9 cellular contexts compared by ENCODE assay signal in genomic region chr6:35603326-35604202, GRCh38.
A peak's percentile ranks its signal among the peaks of the same experiment; 100 is the strongest.
DNase-seq lines count a peak whose midpoint lies in the region; ATAC-seq and TF ChIP-seq lines count a peak whose summit lies in the region.
"Had no signal": no experiment of that assay in that cellular context is flagged by ENCODE, and none has a peak within 500 bp of the region (broad histone marks: within the 10 kb centered on the region; RNA-seq: fewer than 3 reads in every experiment).

No MANE protein-coding gene starts in this region.

- H3K4me1 Mint-ChIP-seq in activated naive CD8-positive, alpha-beta T cell treated with anti-CD3 and anti-CD28 coated beads for 36 hours = peaks cover 58% of the 10 kb centered on the region
- H3K4me1 Mint-ChIP-seq in stimulated activated memory B cell treated with anti-CD40 and anti-IgM and Interleukin-4, amounts not matched to agents 10 μg/mL and 1 μg/mL and 100 μg/mL, for 72 hours = peaks cover 33% of the 10 kb centered on the region
- peaks cover 20% of the 10 kb centered on the region for H3K4me1 Mint-ChIP-seq in endothelial cell (ENCODE audit: unreplicated experiment)

- no peaks in the 10 kb centered on the region for H3K27me3 Mint-ChIP-seq in activated naive CD8-positive, alpha-beta T cell treated with anti-CD3 and anti-CD28 coated beads for 36 hours
- no peaks in the 10 kb centered on the region for H3K27me3 Mint-ChIP-seq in stimulated activated memory B cell treated with anti-CD40 and anti-IgM and Interleukin-4, amounts not matched to agents 10 μg/mL and 1 μg/mL and 100 μg/mL, for 72 hours
- no peaks in the 10 kb centered on the region for H3K27me3 Mint-ChIP-seq in endothelial cell (ENCODE audit: unreplicated experiment)

- 0 out of 2 replicates have a peak overlapping the region, but pooled peaks have one; percentile 8 for H3K9ac ChIP-seq in iPS-20b (ENCODE audit: low read depth, low read length)

- peak overlapping the region; percentile 79 for H3K27ac Mint-ChIP-seq in activated naive CD8-positive, alpha-beta T cell treated with anti-CD3 and anti-CD28 coated beads for 36 hours
- H3K27ac Mint-ChIP-seq in stimulated activated memory B cell treated with anti-CD40 and anti-IgM and Interleukin-4, amounts not matched to agents 10 μg/mL and 1 μg/mL and 100 μg/mL, for 72 hours = peak overlapping the region; percentile 62
- H3K27ac Mint-ChIP-seq in endothelial cell (ENCODE audit: unreplicated experiment) = no peak overlapping the region

- H3K27ac ChIP-seq in iPS-20b (ENCODE audit: low read length) = no peak overlapping the region

- H3K4me1 ChIP-seq in iPS-20b (ENCODE audit: insufficient read depth, low read length) = peaks cover 27% of the 10 kb centered on the region; the same call in 1 of the 2 replicates

- TF ChIP-seq CTCF in endothelial cell (IDR thresholded peaks at IDR 0.05; ENCODE audit: unreplicated experiment) = no peak

- peak; percentile 45 for DNase-seq in HCEC 1CT
- no peak for DNase-seq in activated naive CD8-positive, alpha-beta T cell treated with anti-CD3 and anti-CD28 coated beads for 36 hours
- no peak for DNase-seq in endothelial cell (ENCODE audit: low spot score)
- DNase-seq in NCI-H1417 (lab: John Stamatoyannopoulos, UW) = no peak
- no peak for DNase-seq in NCI-H1105 treated with DMSO at 0.1 percent for 48 hours (lab: John Stamatoyannopoulos, UW)
- DNase-seq: activated CD4-positive, CD25-positive, alpha-beta regulatory T cell treated with anti-CD3 and anti-CD28 coated beads, Interleukin-2, amount 50 U/mL, for 72 hours had no signal

- H3K36me3 ChIP-seq in iPS-20b (ENCODE audit: insufficient read depth, low read depth, low read length) = no peaks in the 10 kb centered on the region

- no peaks in the 10 kb centered on the region for H3K27me3 ChIP-seq in iPS-20b (ENCODE audit: insufficient read depth, low read length)

- no peak overlapping the region for H3K4me3 Mint-ChIP-seq in activated naive CD8-positive, alpha-beta T cell treated with anti-CD3 and anti-CD28 coated beads for 36 hours
- H3K4me3 Mint-ChIP-seq in stimulated activated memory B cell treated with anti-CD40 and anti-IgM and Interleukin-4, amounts not matched to agents 10 μg/mL and 1 μg/mL and 100 μg/mL, for 72 hours = no peak overlapping the region
- no peak overlapping the region for H3K4me3 Mint-ChIP-seq in endothelial cell (ENCODE audit: unreplicated experiment)

- H3K4me3 ChIP-seq in iPS-20b (ENCODE audit: low read length) = no peak overlapping the region

- H3K36me3 Mint-ChIP-seq in activated naive CD8-positive, alpha-beta T cell treated with anti-CD3 and anti-CD28 coated beads for 36 hours = peaks cover 50% of the 10 kb centered on the region
- H3K36me3 Mint-ChIP-seq in stimulated activated memory B cell treated with anti-CD40 and anti-IgM and Interleukin-4, amounts not matched to agents 10 μg/mL and 1 μg/mL and 100 μg/mL, for 72 hours = peaks cover 6% of the 10 kb centered on the region
- H3K36me3 Mint-ChIP-seq in endothelial cell (ENCODE audit: low read depth, unreplicated experiment) = no peaks in the 10 kb centered on the region

- ATAC-seq in stimulated activated memory B cell treated with anti-CD40 and anti-IgM and Interleukin-4, amounts not matched to agents 10 μg/mL and 1 μg/mL and 100 μg/mL, for 72 hours = no peak
- ATAC-seq in HG02588 (IDR thresholded peaks at IDR 0.05; ENCODE audit: unreplicated experiment) = no peak

- peaks cover 3% of the 10 kb centered on the region for H3K9me3 Mint-ChIP-seq in activated naive CD8-positive, alpha-beta T cell treated with anti-CD3 and anti-CD28 coated beads for 36 hours
- H3K9me3 Mint-ChIP-seq in stimulated activated memory B cell treated with anti-CD40 and anti-IgM and Interleukin-4, amounts not matched to agents 10 μg/mL and 1 μg/mL and 100 μg/mL, for 72 hours = no peaks in the 10 kb centered on the region
- H3K9me3 Mint-ChIP-seq in endothelial cell (ENCODE audit: unreplicated experiment) = no peaks in the 10 kb centered on the region

- H3K9me3 ChIP-seq in iPS-20b (ENCODE audit: insufficient read depth, low read depth, low read length) = no peaks in the 10 kb centered on the region
